Comparison of ENCODE assay signal across 18 cellular contexts in the genomic region with DNA sequence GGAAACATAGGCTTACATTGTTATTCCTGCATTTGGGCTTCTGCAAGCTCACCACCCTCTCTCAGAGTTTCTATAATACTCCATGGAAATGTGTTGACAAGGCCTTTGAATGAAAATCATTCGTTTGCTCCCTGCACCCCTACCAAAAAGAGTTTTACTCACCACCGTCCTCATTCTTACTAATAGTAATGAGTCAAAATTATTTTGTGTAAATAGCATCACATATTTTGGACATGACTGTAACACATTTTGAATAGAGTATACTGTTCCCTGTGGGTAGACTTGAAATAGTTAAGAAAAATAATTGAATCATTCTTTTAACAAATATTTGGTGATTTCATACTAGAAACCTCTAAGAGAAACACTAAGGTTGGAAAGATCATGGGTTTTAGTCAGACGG.
DNase-seq lines count a peak whose midpoint lies in the region; TF ChIP-seq lines count a peak whose summit lies in the region.
"Had no signal": no experiment of that assay in that cellular context is flagged by ENCODE, and none has a peak within 500 bp of the region (broad histone marks: within the 10 kb centered on the region; RNA-seq: fewer than 3 reads in every experiment).

No MANE protein-coding gene starts in this region.

- H3K4me3 Mint-ChIP-seq in chondrocyte (ENCODE audit: unreplicated experiment), result no peak overlapping the region
- H3K4me3 Mint-ChIP-seq: activated naive CD8-positive, alpha-beta T cell treated with anti-CD3 and anti-CD28 coated beads for 36 hours; B cell; WTC11 had no signal

- TF ChIP-seq CTCF in chondrocyte (IDR thresholded peaks at IDR 0.05), result no peak
- no peak for TF ChIP-seq CTCF in BE2C (IDR thresholded peaks at IDR 0.05; ENCODE audit: low read depth, low read length)

- no peaks in the 10 kb centered on the region for H3K27me3 Mint-ChIP-seq in chondrocyte (ENCODE audit: low read depth)
- H3K27me3 Mint-ChIP-seq: activated naive CD8-positive, alpha-beta T cell treated with anti-CD3 and anti-CD28 coated beads for 36 hours; B cell had no signal

- H3K9me3 ChIP-seq in MG63 (no peaks in the 10 kb centered on the region), BE2C (no peaks in the 10 kb centered on the region)
- H3K9me3 ChIP-seq: vagina had no signal

- H3K36me3 ChIP-seq in MG63 (peaks cover 10% of the 10 kb centered on the region), BE2C (peaks cover 12% of the 10 kb centered on the region; the same call in 1 of the 2 replicates)

- H3K27me3 ChIP-seq in MG63 (no peaks in the 10 kb centered on the region), BE2C (no peaks in the 10 kb centered on the region)
- H3K27me3 ChIP-seq: hepatocyte, vagina had no signal

- DNase-seq in AG08395 (ENCODE audit: low spot score), result peak; percentile 53
- DNase-seq in MG63, result peak; percentile 17
- DNase-seq in chondrocyte (ENCODE audit: low spot score), result no peak
- DNase-seq in kidney glomerular epithelial cell (lab: John Stamatoyannopoulos, UW), result peak; percentile 70
- no peak for DNase-seq in activated naive CD4-positive, alpha-beta T cell treated with Interleukin-2 at 50 U/mL for 16 hours
- no peak for DNase-seq in CD1c-positive myeloid dendritic cell (ENCODE audit: extremely low spot score)
- DNase-seq in activated gamma-delta T cell (lab: John Stamatoyannopoulos, UW), result no peak
- DNase-seq in BE2C, result no peak
- DNase-seq: activated naive CD8-positive, alpha-beta T cell treated with anti-CD3 and anti-CD28 coated beads for 36 hours; NCI-H187; NCI-H82; nucleus accumbens; stimulated activated CD8-positive, alpha-beta memory T cell treated with anti-CD3 and anti-CD28 coated beads, Interleukin-4, amount 100 ng/mL, for 48 hours had no signal

- no peaks in the 10 kb centered on the region for H3K9me3 Mint-ChIP-seq in chondrocyte (ENCODE audit: low read depth)

- H3K4me1 Mint-ChIP-seq in chondrocyte (ENCODE audit: low read depth), result peaks cover 11% of the 10 kb centered on the region
- H3K4me1 Mint-ChIP-seq: activated naive CD8-positive, alpha-beta T cell treated with anti-CD3 and anti-CD28 coated beads for 36 hours; B cell had no signal

- H3K4me3 ChIP-seq in MG63, result no peak overlapping the region
- no peak overlapping the region for H3K4me3 ChIP-seq in BE2C (ENCODE audit: low read depth, low read length)
- H3K4me3 ChIP-seq: hepatocyte, SK-N-MC, vagina had no signal

- H3K36me3 Mint-ChIP-seq in chondrocyte (ENCODE audit: low read depth), result peaks cover 21% of the 10 kb centered on the region

- no peaks in the 10 kb centered on the region for H3K4me1 ChIP-seq in BE2C
- H3K4me1 ChIP-seq: vagina had no signal

- peak overlapping the region; percentile 52 for H3K27ac Mint-ChIP-seq in chondrocyte (ENCODE audit: unreplicated experiment)
- H3K27ac Mint-ChIP-seq: activated naive CD8-positive, alpha-beta T cell treated with anti-CD3 and anti-CD28 coated beads for 36 hours; B cell; WTC11 had no signal

Comparison
In these comparisons a context has a peak if more than half of its experiments do, and no peak if none do; other contexts are left out.
1. DNase-seq: peak in AG08395 (single experiment), MG63 (single experiment) and kidney glomerular epithelial cell (single experiment); none in chondrocyte (single experiment), activated naive CD4-positive, alpha-beta T cell treated with Interleukin-2 at 50 U/mL for 16 hours (single experiment), CD1c-positive myeloid dendritic cell (single experiment), activated gamma-delta T cell (single experiment) and BE2C (single experiment).